In the genomic region with DNA sequence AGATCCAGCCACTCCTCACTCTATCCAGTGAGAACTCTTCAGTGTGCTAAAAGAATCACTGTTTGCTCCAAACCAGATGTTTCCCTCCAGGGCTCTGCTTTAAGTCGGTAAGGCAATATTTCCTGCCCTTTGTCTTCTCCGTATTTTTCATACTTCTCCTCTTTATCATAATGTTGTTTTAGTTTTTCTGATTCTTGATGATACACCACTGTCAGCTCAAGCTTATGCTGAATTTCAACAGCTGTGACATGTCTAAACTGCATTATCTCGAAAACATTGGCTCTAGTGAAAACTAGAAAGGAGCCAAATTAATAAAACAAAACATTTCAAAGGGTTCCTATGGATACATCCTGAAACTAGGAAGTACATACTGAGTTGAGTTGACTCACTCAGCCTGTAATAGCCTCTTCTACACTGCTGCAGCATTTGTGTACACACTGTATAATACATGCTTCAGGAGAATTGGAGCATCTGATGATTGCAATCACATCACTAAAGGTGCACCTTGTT, we compare ENCODE assay signal across 9 cellular contexts.
DNase-seq lines count a peak whose midpoint lies in the region; ATAC-seq and TF ChIP-seq lines count a peak whose summit lies in the region.
"Had no signal": no experiment of that assay in that cellular context is flagged by ENCODE, and none has a peak within 500 bp of the region (broad histone marks: within the 10 kb centered on the region; RNA-seq: fewer than 3 reads in every experiment).

No MANE protein-coding gene starts in this region.

- H3K4me3 Mint-ChIP-seq in nephron = peak overlapping the region in 2 of 3 experiments; percentile 0 to 26

- no peaks in the 10 kb centered on the region for H3K36me3 Mint-ChIP-seq in nephron (ENCODE audit: low read depth)

- no peak for TF ChIP-seq CTCF in nephron (IDR thresholded peaks at IDR 0.05; ENCODE audit: unreplicated experiment in 3 of 3)
- no peak for TF ChIP-seq CTCF in GM20000 (IDR thresholded peaks at IDR 0.05; ENCODE audit: extremely low read depth, missing control alignments)

- peaks cover 10% of the 10 kb centered on the region for H3K9me3 Mint-ChIP-seq in nephron

- H3K27ac Mint-ChIP-seq in nephron = peak overlapping the region; percentile 80 to 90 (median 86)

- peaks cover 5% of the 10 kb centered on the region for H3K27me3 Mint-ChIP-seq in nephron (ENCODE audit: low read depth)

- DNase-seq in DMS79 treated with DMSO at 0.1 percent for 48 hours (lab: John Stamatoyannopoulos, UW) (peak; percentile 93), NCI-H187 treated with DMSO at 0.1 percent for 48 hours (lab: John Stamatoyannopoulos, UW) (peak; percentile 83), brain pericyte (ENCODE audit: low read depth, low spot score) (peak; percentile 45), GM20000 (ENCODE audit: low spot score) (no peak)
- no peak for DNase-seq in activated CD4-positive, alpha-beta T cell treated with anti-CD3 and anti-CD28 coated beads for 1 hour
- DNase-seq: activated CD4-positive, alpha-beta T cell treated with anti-CD3 and anti-CD28 coated beads, Interleukin-2, amount 50 U/mL, for 1 hour had no signal

- peaks cover 19% of the 10 kb centered on the region for H3K4me1 Mint-ChIP-seq in nephron

- no peak for ATAC-seq in GM21447 (IDR thresholded peaks at IDR 0.05; ENCODE audit: unreplicated experiment)
- ATAC-seq in GM21381 (IDR thresholded peaks at IDR 0.05; ENCODE audit: unreplicated experiment) = no peak

Comparison
In these comparisons a context has a peak if more than half of its experiments do, and no peak if none do; other contexts are left out.
1. DNase-seq: peak in DMS79 treated with DMSO at 0.1 percent for 48 hours (single experiment), NCI-H187 treated with DMSO at 0.1 percent for 48 hours (single experiment) and brain pericyte (single experiment); none in activated CD4-positive, alpha-beta T cell treated with anti-CD3 and anti-CD28 coated beads for 1 hour (single experiment) and GM20000 (single experiment).